24 cellular contexts compared by ENCODE assay signal in the genomic region with DNA sequence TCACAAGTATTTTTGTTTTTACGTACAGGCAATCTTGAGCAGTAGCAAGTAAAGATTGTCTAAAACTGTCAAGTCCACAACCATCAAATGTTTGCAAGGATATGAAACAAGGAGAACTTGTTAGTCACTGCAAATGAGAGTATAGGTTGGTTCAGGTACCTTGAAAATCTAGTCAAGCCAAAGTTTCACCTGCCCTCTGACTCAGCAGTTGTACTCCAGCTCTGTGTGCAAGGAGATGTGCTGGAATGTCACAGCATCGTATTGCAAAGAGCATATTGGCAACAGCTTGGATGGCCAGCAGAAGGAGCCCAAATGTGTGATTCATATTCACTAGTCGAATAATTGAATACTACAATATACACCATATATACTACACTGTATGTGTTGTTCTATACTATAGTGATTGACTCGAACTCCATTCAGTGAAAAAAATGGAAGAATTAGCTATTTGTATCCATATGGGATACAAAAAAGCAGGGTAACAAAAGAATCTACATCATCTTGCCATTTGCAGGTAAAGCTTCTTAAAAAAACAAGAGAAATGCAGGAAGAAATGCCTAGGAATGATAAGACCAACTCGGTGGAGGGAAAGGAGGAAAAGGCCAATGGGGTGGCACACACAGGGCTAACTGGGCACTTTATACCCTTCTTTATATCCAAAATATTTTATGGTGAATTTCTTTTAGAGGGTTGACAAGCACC. TPM values are rescaled to one million over a fixed set of nuclear protein-coding genes. Genes with fewer than 3 reads are reported as not detected.
DNase-seq lines count a peak whose midpoint lies in the region; ATAC-seq and TF ChIP-seq lines count a peak whose summit lies in the region.
"Had no signal": no experiment of that assay in that cellular context is flagged by ENCODE, and none has a peak within 500 bp of the region (broad histone marks: within the 10 kb centered on the region; RNA-seq: fewer than 3 reads in every experiment).

No MANE protein-coding gene starts in this region.

- intact Hi-C loops in PC-9 (cut with micrococcal nuclease; ENCODE audit: unreplicated experiment): no loop called here

- ATAC-seq in SK-N-SH treated with all-trans-retinoic acid at 6 μM for 48 hours: peak; percentile 39
- ATAC-seq: activated T-helper 17 cell treated with anti-CD3 and anti-CD28 coated beads, Interleukin-2, amount 50 U/mL, for 72 hours; stimulated activated effector memory CD8-positive, alpha-beta T cell treated with anti-CD3 and anti-CD28 coated beads, Interleukin-12 subunit alpha, Interleukin-12 subunit beta, amount 100 ng/mL, for 72 hours had no signal

- H3K9me3 ChIP-seq in SK-N-SH (no peaks in the 10 kb centered on the region), PC-9 (ENCODE audit: insufficient read depth, low read depth) (no peaks in the 10 kb centered on the region)
- H3K9me3 ChIP-seq: colonic mucosa had no signal

- no peak overlapping the region for H2AFZ ChIP-seq in SK-N-SH (ENCODE audit: low read depth)
- H2AFZ ChIP-seq in PC-9: no peak overlapping the region

- TF ChIP-seq EP300 in SK-N-SH (IDR thresholded peaks at IDR 0.05; ENCODE audit: borderline replicate concordance in 1 of 2, low read depth in 1 of 2, low read length in 1 of 2): no peak

- H3K9me3 Mint-ChIP-seq in progenitor cell of endocrine pancreas (ENCODE audit: low read depth): no peaks in the 10 kb centered on the region
- H3K9me3 Mint-ChIP-seq: activated B cell treated with CpG ODN at 0.5 μM for 24 hours; activated T-helper 17 cell treated with anti-CD3 and anti-CD28 coated beads, Interleukin-2, amount 50 U/mL, for 72 hours; CD4-positive, alpha-beta memory T cell; stimulated activated effector memory CD8-positive, alpha-beta T cell treated with anti-CD3 and anti-CD28 coated beads, Interleukin-12 subunit alpha, Interleukin-12 subunit beta, amount 100 ng/mL, for 72 hours had no signal

- H3K27ac Mint-ChIP-seq in progenitor cell of endocrine pancreas: peak overlapping the region; percentile 75
- H3K27ac Mint-ChIP-seq: activated B cell treated with CpG ODN at 0.5 μM for 24 hours; stimulated activated effector memory CD8-positive, alpha-beta T cell treated with anti-CD3 and anti-CD28 coated beads, Interleukin-12 subunit alpha, Interleukin-12 subunit beta, amount 100 ng/mL, for 72 hours had no signal

- no peak overlapping the region for H3K27ac ChIP-seq in SK-N-SH (ENCODE audit: low read depth in 2 of 2, low read length in 1 of 2)
- peak overlapping the region; percentile 60 for H3K27ac ChIP-seq in PC-9
- H3K27ac ChIP-seq: colonic mucosa, RWPE1 had no signal

- H3K79me2 ChIP-seq in SK-N-SH (ENCODE audit: insufficient read depth) (peaks cover 31% of the 10 kb centered on the region), PC-9 (ENCODE audit: low read depth) (peaks cover 83% of the 10 kb centered on the region)

- H3K4me2 ChIP-seq in SK-N-SH (no peak overlapping the region), PC-9 (no peak overlapping the region)

- POLR2A ChIA-PET in SK-N-SH (lab: Yijun Ruan, JAX): no interaction called here
- POLR2A ChIA-PET in PC-9 (lab: Charles Lee; ENCODE audit: unreplicated experiment): no interaction called here

- H3K9me2 ChIP-seq in SK-N-SH (no peaks in the 10 kb centered on the region), PC-9 (ENCODE audit: insufficient read depth) (no peaks in the 10 kb centered on the region)

- BruUV-seq in PC-9 (replicated peaks; lab: Mats Ljungman, UMichigan): no TSS peak

- H3K27me3 Mint-ChIP-seq in progenitor cell of endocrine pancreas: no peaks in the 10 kb centered on the region
- H3K27me3 Mint-ChIP-seq: activated B cell treated with CpG ODN at 0.5 μM for 24 hours; activated T-helper 17 cell treated with anti-CD3 and anti-CD28 coated beads, Interleukin-2, amount 50 U/mL, for 72 hours; CD4-positive, alpha-beta memory T cell had no signal

- H3K9ac ChIP-seq in SK-N-SH: no peak overlapping the region

- no peak for TF ChIP-seq RAD21 in SK-N-SH (IDR thresholded peaks at IDR 0.05; ENCODE audit: low read length)

- peaks cover 17% of the 10 kb centered on the region for H3K36me3 Mint-ChIP-seq in progenitor cell of endocrine pancreas (ENCODE audit: insufficient read depth)

- H3F3A ChIP-seq in SK-N-SH (replicated peaks; ENCODE audit: insufficient read depth) (peaks cover 8% of the 10 kb centered on the region), PC-9 (ENCODE audit: insufficient read depth, low read depth) (peaks cover 100% of the 10 kb centered on the region)

- no peaks in the 10 kb centered on the region for H3K4me1 Mint-ChIP-seq in progenitor cell of endocrine pancreas (ENCODE audit: low read depth)
- H3K4me1 Mint-ChIP-seq: activated B cell treated with CpG ODN at 0.5 μM for 24 hours; activated T-helper 17 cell treated with anti-CD3 and anti-CD28 coated beads, Interleukin-2, amount 50 U/mL, for 72 hours had no signal

- H3K36me3 ChIP-seq in SK-N-SH (replicated peaks in 1 of 2; ENCODE audit: control insufficient read depth in 1 of 2, insufficient read depth in 2 of 2, low read length in 1 of 2): peaks cover 68 to 72% of the 10 kb centered on the region in 2 experiments
- peaks cover 96% of the 10 kb centered on the region for H3K36me3 ChIP-seq in PC-9 (ENCODE audit: low read depth)
- H3K36me3 ChIP-seq: colonic mucosa had no signal

- H3K27me3 ChIP-seq in SK-N-SH (ENCODE audit: insufficient read depth) (no peaks in the 10 kb centered on the region), PC-9 (ENCODE audit: insufficient read depth, low read depth) (no peaks in the 10 kb centered on the region)
- H3K27me3 ChIP-seq: colonic mucosa had no signal

- no peak overlapping the region for H3K4me3 Mint-ChIP-seq in progenitor cell of endocrine pancreas (ENCODE audit: low read depth)
- H3K4me3 Mint-ChIP-seq: activated B cell treated with CpG ODN at 0.5 μM for 24 hours; activated T-helper 17 cell treated with anti-CD3 and anti-CD28 coated beads, Interleukin-2, amount 50 U/mL, for 72 hours; CD4-positive, alpha-beta memory T cell; stimulated activated effector memory CD8-positive, alpha-beta T cell treated with anti-CD3 and anti-CD28 coated beads, Interleukin-12 subunit alpha, Interleukin-12 subunit beta, amount 100 ng/mL, for 72 hours had no signal

- CTCF ChIA-PET in SK-N-SH (lab: Yijun Ruan, JAX) (interaction anchor here (0.6 to 0.8 kb wide), 2 partner anchors 129 to 169 kb away, joined by 3 read pairs; no protein-coding TSS in a partner anchor), PC-9 (lab: Charles Lee) (no interaction called here)

- H3K4me3 ChIP-seq in SK-N-SH (ENCODE audit: low read depth in 2 of 2, low read length in 1 of 2): no peak overlapping the region
- H3K4me3 ChIP-seq in PC-9: no peak overlapping the region
- H3K4me3 ChIP-seq in epithelial cell of esophagus (ENCODE audit: low read length): no peak overlapping the region
- H3K4me3 ChIP-seq: colonic mucosa had no signal

- 75% methylated on average over 5 of the region's 5 CpGs for WGBS in SK-N-SH (ENCODE audit: low lambda C conversion rate)

- DNase-seq in SK-N-SH (no peak), PC-9 (peak in 1 of 2 experiments; percentile 73), epithelial cell of esophagus (ENCODE audit: low read depth) (peak; percentile 81), progenitor cell of endocrine pancreas (ENCODE audit: low spot score, unreplicated experiment) (no peak), kidney glomerular epithelial cell (lab: John Stamatoyannopoulos, UW) (no peak), GM10266 (ENCODE audit: extremely low spot score) (no peak), NCI-H446 (lab: John Stamatoyannopoulos, UW) (no peak)
- DNase-seq: activated B cell treated with CpG ODN at 0.5 μM for 24 hours; AML-193; CD4-positive, alpha-beta memory T cell; colonic mucosa; DMS153; GOT3; head of caudate nucleus; mesenchymal stem cell; NCI-H1048; NCI-H187; NCI-H748 treated with DMSO at 0.1 percent for 48 hours; stimulated activated CD4-positive, alpha-beta T cell treated with anti-CD3 and anti-CD28 coated beads, Interleukin-2, amount 100 ng/mL, for 48 hours; T1000 had no signal

- TF ChIP-seq CTCF in SK-N-SH (IDR thresholded peaks at IDR 0.05) (no peak), PC-9 (conservative IDR thresholded peaks at IDR 0.05) (no peak), epithelial cell of esophagus (IDR thresholded peaks at IDR 0.05; ENCODE audit: insufficient read depth, low read depth, low read length, missing control alignments) (no peak), progenitor cell of endocrine pancreas (IDR thresholded peaks at IDR 0.05; ENCODE audit: unreplicated experiment) (no peak), GM10266 (IDR thresholded peaks at IDR 0.05; ENCODE audit: control insufficient read depth, insufficient read depth, low read depth, missing control alignments) (no peak)

- H3K4me1 ChIP-seq in SK-N-SH (ENCODE audit: control insufficient read depth in 1 of 2, insufficient read depth in 2 of 2, low read depth in 1 of 2, low read length in 1 of 2) (no peaks in the 10 kb centered on the region; a peak in 1 of 4 replicates), PC-9 (replicated peaks; ENCODE audit: insufficient read depth) (peaks cover 95% of the 10 kb centered on the region)
- H3K4me1 ChIP-seq: colonic mucosa had no signal

- H4K20me1 ChIP-seq in SK-N-SH (ENCODE audit: insufficient read depth) (peaks cover 18% of the 10 kb centered on the region), PC-9 (ENCODE audit: insufficient read depth) (peaks cover 100% of the 10 kb centered on the region)

TF ChIP-seq in SK-N-SH, 30 proteins besides CTCF, POLR2A, EP300 and RAD21:
- TF ChIP-seq EZH2phosphoT487 (IDR thresholded peaks at IDR 0.05; ENCODE audit: borderline replicate concordance, low read depth) (no peak), CHD2 (IDR thresholded peaks at IDR 0.05; ENCODE audit: low read length, partially characterized antibody) (no peak), NFIC (IDR thresholded peaks at IDR 0.05; ENCODE audit: borderline replicate concordance) (no peak), NRF1 (IDR thresholded peaks at IDR 0.05; ENCODE audit: low read depth, low read length) (no peak), RXRA (IDR thresholded peaks at IDR 0.05; ENCODE audit: borderline replicate concordance, low read depth) (no peak), FOSL2 (IDR thresholded peaks at IDR 0.05; ENCODE audit: borderline replicate concordance, low read depth) (no peak), POLR2AphosphoS5 (IDR thresholded peaks at IDR 0.05; ENCODE audit: low read depth, low read length) (no peak), SIN3A (IDR thresholded peaks at IDR 0.05; ENCODE audit: borderline replicate concordance, low read depth, low read length) (no peak)
- TF ChIP-seq, protein P1, sequence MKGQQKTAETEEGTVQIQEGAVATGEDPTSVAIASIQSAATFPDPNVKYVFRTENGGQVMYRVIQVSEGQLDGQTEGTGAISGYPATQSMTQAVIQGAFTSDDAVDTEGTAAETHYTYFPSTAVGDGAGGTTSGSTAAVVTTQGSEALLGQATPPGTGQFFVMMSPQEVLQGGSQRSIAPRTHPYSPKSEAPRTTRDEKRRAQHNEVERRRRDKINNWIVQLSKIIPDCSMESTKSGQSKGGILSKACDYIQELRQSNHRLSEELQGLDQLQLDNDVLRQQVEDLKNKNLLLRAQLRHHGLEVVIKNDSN (IDR thresholded peaks at IDR 0.05; ENCODE audit: borderline replicate concordance, low read depth): no peak

RNA-seq across cellular contexts. Expression of a gene that starts 44.0 kb away (rescaled TPM):
- polyA plus RNA-seq in SK-N-SH (2012; rRNA removed): 0.75 and 0.92 TPM in 2 replicates
- 0.33 and 0.43 TPM in 2 replicates for polyA plus RNA-seq in SK-N-SH (2012; cell fraction: cytosol; rRNA removed)
- 3.8 and 4.5 TPM in 2 replicates for polyA plus RNA-seq in SK-N-SH (2012; cell fraction: nucleus; rRNA removed)
- total RNA-seq in PC-9 (2021) (42.4 and 47.4 TPM in 2 replicates), progenitor cell of endocrine pancreas (2.8 and 2.9 TPM in 2 replicates)

Comparison
In these comparisons a context has a peak if more than half of its experiments do, and no peak if none do; other contexts are left out.
1. RNA of a gene that starts 44.0 kb away (total RNA-seq): 42.4 to 47.4 TPM in PC-9; 2.8 to 2.9 TPM in progenitor cell of endocrine pancreas; every median in the first group is over 10 times any median in the second.